In genomic region chr12:125024949-125025563, GRCh38 we compare ENCODE assay signal across 18 cellular contexts.
"Had no signal": no experiment of that assay in that cellular context is flagged by ENCODE, and none has a peak within 500 bp of the region (broad histone marks: within the 10 kb centered on the region; RNA-seq: fewer than 3 reads in every experiment).

No MANE protein-coding gene starts in this region.

- H3K27me3 Mint-ChIP-seq: natural killer cell treated with Interleukin-12 subunit alpha and Interleukin-12 subunit beta and Interleukin-15 and Interleukin-18, amount 100 ng/mL, for 72 hours had no signal

- DNase-seq: cerebellar nuclear complex; dermis blood vessel endothelial cell; esophagus squamous epithelium; foreskin fibroblast; head of caudate nucleus; psoas muscle; sigmoid colon; stimulated activated CD4-positive, alpha-beta T cell treated with anti-CD3 and anti-CD28 coated beads, Interleukin-2, amount 100 ng/mL, for 24 hours; stimulated activated CD4-positive, alpha-beta T cell treated with anti-CD3 and anti-CD28 coated beads, Interleukin-4, amount 100 ng/mL, for 4 hours; stimulated activated naive CD4-positive, alpha-beta T cell; thyroid gland had no signal

- ATAC-seq: mucosa of descending colon; natural killer cell treated with Interleukin-12 subunit alpha and Interleukin-12 subunit beta and Interleukin-15 and Interleukin-18, amount 100 ng/mL, for 72 hours; psoas muscle had no signal

- H3K27ac Mint-ChIP-seq: natural killer cell treated with Interleukin-12 subunit alpha and Interleukin-12 subunit beta and Interleukin-15 and Interleukin-18, amount 100 ng/mL, for 72 hours had no signal

- H3K4me3 ChIP-seq: esophagus squamous epithelium, hepatocyte, mucosa of descending colon, psoas muscle, sigmoid colon, skin epidermis, thyroid gland, upper lobe of left lung, vagina had no signal

- H3K27ac ChIP-seq: esophagus squamous epithelium, hepatocyte, neutrophil, psoas muscle, sigmoid colon, skin epidermis, thyroid gland, upper lobe of left lung, vagina had no signal

- H3K4me1 ChIP-seq: esophagus squamous epithelium, psoas muscle, sigmoid colon, thyroid gland, upper lobe of left lung, vagina had no signal

- H3K9me3 Mint-ChIP-seq: natural killer cell treated with Interleukin-12 subunit alpha and Interleukin-12 subunit beta and Interleukin-15 and Interleukin-18, amount 100 ng/mL, for 72 hours had no signal

- H3K9me3 ChIP-seq: esophagus squamous epithelium, mucosa of descending colon, neutrophil, psoas muscle, sigmoid colon, thyroid gland, upper lobe of left lung, vagina had no signal

- H3K4me3 Mint-ChIP-seq: natural killer cell treated with Interleukin-12 subunit alpha and Interleukin-12 subunit beta and Interleukin-15 and Interleukin-18, amount 100 ng/mL, for 72 hours had no signal

- H3K36me3 ChIP-seq: thyroid gland, upper lobe of left lung, vagina had no signal

- H3K27me3 ChIP-seq: esophagus squamous epithelium, hepatocyte, neutrophil, sigmoid colon, thyroid gland, upper lobe of left lung, vagina had no signal

- H2AFZ ChIP-seq: hepatocyte had no signal

- H3K4me2 ChIP-seq: hepatocyte had no signal

- H3K36me3 Mint-ChIP-seq: natural killer cell treated with Interleukin-12 subunit alpha and Interleukin-12 subunit beta and Interleukin-15 and Interleukin-18, amount 100 ng/mL, for 72 hours had no signal
